ENCODE assay signal across 8 cellular contexts in genomic region chr6:32187009-32187709, GRCh38. TPM values are rescaled to one million over a fixed set of nuclear protein-coding genes. Genes with fewer than 3 reads are reported as not detected.
DNase-seq lines count a peak whose midpoint lies in the region; ATAC-seq and TF ChIP-seq lines count a peak whose summit lies in the region.
"Had no signal": no experiment of that assay in that cellular context is flagged by ENCODE, and none has a peak within 500 bp of the region (broad histone marks: within the 10 kb centered on the region; RNA-seq: fewer than 3 reads in every experiment).

No MANE protein-coding gene starts in this region.

- no peaks in the 10 kb centered on the region for H3K27me3 ChIP-seq in Peyer's patch
- no peaks in the 10 kb centered on the region for H3K27me3 ChIP-seq in lower lobe of right lung (ENCODE audit: low read depth)

- H3K36me3 ChIP-seq in Peyer's patch, result peaks cover 0 to 40% (median 0%) of the 10 kb centered on the region in 3 donors
- peaks cover 38% of the 10 kb centered on the region for H3K36me3 ChIP-seq in lower lobe of right lung

- TF ChIP-seq CTCF in 22Rv1 (IDR thresholded peaks at IDR 0.05), result no peak
- TF ChIP-seq CTCF in Peyer's patch (IDR thresholded peaks at IDR 0.05), result no peak
- TF ChIP-seq CTCF in lower lobe of right lung (IDR thresholded peaks at IDR 0.05), result no peak

- no peaks in the 10 kb centered on the region for H3K9me3 ChIP-seq in Peyer's patch
- no peaks in the 10 kb centered on the region for H3K9me3 ChIP-seq in lower lobe of right lung
- H3K9me3 ChIP-seq: SK-N-SH had no signal

- H3K4me1 ChIP-seq in Peyer's patch (peaks cover 0 to 50% (median 6%) of the 10 kb centered on the region in 4 donors), lower lobe of right lung (peaks cover 55% of the 10 kb centered on the region)

- intact Hi-C loops in lower lobe of right lung (cut with DNase I), result no loop called here

- H3K4me3 ChIP-seq in Peyer's patch, result no peak overlapping the region
- H3K4me3 ChIP-seq in lower lobe of right lung, result no peak overlapping the region

- peak overlapping the region; percentile 87 for H3K27ac ChIP-seq in 22Rv1
- peak overlapping the region; percentile 55 to 98 (median 86) for H3K27ac ChIP-seq in Peyer's patch
- H3K27ac ChIP-seq in lower lobe of right lung, result peak overlapping the region; percentile 91

- no peak for TF ChIP-seq POLR2A in Peyer's patch (IDR thresholded peaks at IDR 0.05)

- ATAC-seq in lower lobe of right lung, result no peak

- DNase-seq in Peyer's patch (peak in 1 of 3 donors; percentile 25), lower lobe of right lung (no peak), NOMO-1 (lab: John Stamatoyannopoulos, UW; ENCODE audit: unreplicated experiment in 2 of 2) (no peak), DMS79 (lab: John Stamatoyannopoulos, UW) (no peak), NCI-H1105 treated with DMSO at 0.1 percent for 48 hours (lab: John Stamatoyannopoulos, UW) (no peak)
- DNase-seq: cerebellar nuclear complex, SK-N-SH had no signal

RNA-seq across cellular contexts. Expression of gene PBX2, which starts 2.8 kb away (rescaled TPM):
- total RNA-seq in Peyer's patch (10 to 100 TPM; 33.3 to 74.3 (median 64.4) TPM), lower lobe of right lung (89.2 TPM)

RNA-seq across cellular contexts. Expression of gene AGER, which starts 3.1 kb away (rescaled TPM):
- total RNA-seq in Peyer's patch, result 10 to 100 TPM in 2 of 4 donors, 1 to 10 TPM in 2; 2.8 to 31.4 (median 9.2) TPM
- total RNA-seq in lower lobe of right lung, result 882 TPM

RNA-seq across cellular contexts. Expression of gene GPSM3, which starts 5.3 kb away (rescaled TPM):
- total RNA-seq in Peyer's patch (10 to 100 TPM in 2 of 4 donors, 1 to 10 TPM in 2; 5.3 to 38.8 (median 10.3) TPM), lower lobe of right lung (76.2 TPM)

RNA-seq across cellular contexts. Expression of gene RNF5, which starts 9.0 kb away (rescaled TPM):
- total RNA-seq in Peyer's patch, result 100 to 1,000 TPM in 3 of 4 donors, 10 to 100 TPM in 1; 84.2 to 199 (median 115) TPM
- total RNA-seq in lower lobe of right lung, result 44.9 TPM

RNA-seq across cellular contexts. Expression of gene AGPAT1, which starts 11.3 kb away (rescaled TPM):
- 100 to 1,000 TPM in 1 of 4 donors, 10 to 100 TPM in 3; 28.9 to 140 (median 90.7) TPM for total RNA-seq in Peyer's patch
- 51.2 TPM for total RNA-seq in lower lobe of right lung

Comparison
In these comparisons a context has a peak if more than half of its experiments do, and no peak if none do; other contexts are left out.
1. RNA of gene AGER, which starts 3.1 kb away (total RNA-seq): 882 TPM in lower lobe of right lung (single experiment); 2.8 to 31.4 TPM in Peyer's patch; every median in the first group is over 10 times any median in the second.
2. Peak in every context shown above with its lines, with median percentiles within 50 percentile points of each other: H3K27ac ChIP-seq.